8 cellular contexts compared by ENCODE assay signal in genomic region chr1:120132400-120132763, GRCh38. TPM values are rescaled to one million over a fixed set of nuclear protein-coding genes. Genes with fewer than 3 reads are reported as not detected.
DNase-seq lines count a peak whose midpoint lies in the region; ATAC-seq and TF ChIP-seq lines count a peak whose summit lies in the region.
"Not testable (repeated sequence)": the region's sequence is repeated elsewhere in the genome, so short reads cannot be mapped to it uniquely, and the experiment has no call there.

No MANE protein-coding gene starts in this region.

- H3K36me3 Mint-ChIP-seq in activated CD8-positive, alpha-beta memory T cell treated with anti-CD3 and anti-CD28 coated beads, Interleukin-2, amount 10 ng/mL, durations not matched to agents 7 days and 5 days; immature natural killer cell; nephron (ENCODE audit: low read depth): not testable (repeated sequence)

- DNase-seq in activated CD8-positive, alpha-beta memory T cell treated with anti-CD3 and anti-CD28 coated beads, Interleukin-2, amount 10 ng/mL, durations not matched to agents 7 days and 5 days; colonic mucosa; immature natural killer cell; transverse colon: not testable (repeated sequence)

- not testable (repeated sequence) for H4K20me1 ChIP-seq in BLaER1; OCI-LY1 (ENCODE audit: insufficient read depth, low read length)

- in situ Hi-C loops in transverse colon (cut with MboI; ENCODE audit: low pct_ligation_motif_present in 1 of 4, low pct_unique_long_range_greater_than_20kb in 1 of 4, low sequenced_read_pairs in 3 of 4): not testable (repeated sequence)

- H3K27ac ChIP-seq in BLaER1: 0 out of 2 replicates have a peak overlapping the region, but pooled peaks have one; percentile 31
- H3K27ac ChIP-seq in OCI-LY1 (ENCODE audit: low read depth, low read length, poor library complexity, severe bottlenecking): peak overlapping the region; percentile 84
- peak overlapping the region; percentile 55 for H3K27ac ChIP-seq in colonic mucosa
- peak overlapping the region; percentile 50 to 72 (median 56) for H3K27ac ChIP-seq in transverse colon

- peaks cover 15% of the 10 kb centered on the region for H3K4me1 Mint-ChIP-seq in activated CD8-positive, alpha-beta memory T cell treated with anti-CD3 and anti-CD28 coated beads, Interleukin-2, amount 10 ng/mL, durations not matched to agents 7 days and 5 days
- not testable (repeated sequence) for H3K4me1 Mint-ChIP-seq in immature natural killer cell
- peaks cover 18% of the 10 kb centered on the region for H3K4me1 Mint-ChIP-seq in nephron

- H3F3A ChIP-seq in OCI-LY1 (ENCODE audit: insufficient read depth, low read length): not testable (repeated sequence)

- peak overlapping the region; percentile 54 for H3K4me2 ChIP-seq in BLaER1
- peak overlapping the region; percentile 57 for H3K4me2 ChIP-seq in OCI-LY1 (ENCODE audit: low read length)
- peak overlapping the region; percentile 42 for H3K4me2 ChIP-seq in skeletal muscle satellite cell (ENCODE audit: low read length)

- not testable (repeated sequence) for H3K9me3 Mint-ChIP-seq in activated CD8-positive, alpha-beta memory T cell treated with anti-CD3 and anti-CD28 coated beads, Interleukin-2, amount 10 ng/mL, durations not matched to agents 7 days and 5 days (ENCODE audit: low read depth); immature natural killer cell; nephron

- peak overlapping the region; percentile 72; the same call in 1 of the 2 replicates for H2AFZ ChIP-seq in OCI-LY1 (ENCODE audit: low read length)

- H3K27me3 Mint-ChIP-seq in activated CD8-positive, alpha-beta memory T cell treated with anti-CD3 and anti-CD28 coated beads, Interleukin-2, amount 10 ng/mL, durations not matched to agents 7 days and 5 days; immature natural killer cell (ENCODE audit: low read depth in 3 of 3); nephron (ENCODE audit: low read depth): not testable (repeated sequence)

- CTCF ChIA-PET in activated CD8-positive, alpha-beta memory T cell treated with anti-CD3 and anti-CD28 coated beads, Interleukin-2, amount 10 ng/mL, durations not matched to agents 7 days and 5 days (lab: Charles Lee): not testable (repeated sequence)

- TF ChIP-seq CTCF in OCI-LY1 (IDR thresholded peaks at IDR 0.05; ENCODE audit: low read length); colonic mucosa (IDR thresholded peaks at IDR 0.05); nephron (IDR thresholded peaks at IDR 0.05; ENCODE audit: unreplicated experiment in 3 of 3); transverse colon (IDR thresholded peaks at IDR 0.05): not testable (repeated sequence)

- WGBS in transverse colon (ENCODE audit: low coverage in 1 of 2), 2 donors: 75 to 76% methylated on average over 1 to 2 of the region's 2 CpGs

- H3K4me3 Mint-ChIP-seq in activated CD8-positive, alpha-beta memory T cell treated with anti-CD3 and anti-CD28 coated beads, Interleukin-2, amount 10 ng/mL, durations not matched to agents 7 days and 5 days: not testable (repeated sequence)
- H3K4me3 Mint-ChIP-seq in immature natural killer cell (peak overlapping the region in 2 of 5 donors; percentile 23 to 38), nephron (peak overlapping the region in 2 of 3 experiments; percentile 4 to 18)

- H3K4me3 ChIP-seq in BLaER1; OCI-LY1 (ENCODE audit: low read depth, low read length, poor library complexity, severe bottlenecking); colonic mucosa; skeletal muscle satellite cell (ENCODE audit: low read length); transverse colon: not testable (repeated sequence)

- not testable (repeated sequence) for H3K36me3 ChIP-seq in BLaER1; OCI-LY1 (ENCODE audit: insufficient read depth, low read length); colonic mucosa; skeletal muscle satellite cell (ENCODE audit: insufficient read depth, low read length); transverse colon

- H3K4me1 ChIP-seq in BLaER1 (peaks cover 32% of the 10 kb centered on the region), OCI-LY1 (ENCODE audit: insufficient read depth, low read length, severe bottlenecking) (peaks cover 25% of the 10 kb centered on the region)
- H3K4me1 ChIP-seq in colonic mucosa; skeletal muscle satellite cell (ENCODE audit: control insufficient read depth, insufficient read depth, low read length); transverse colon: not testable (repeated sequence)

- H3K9ac ChIP-seq in BLaER1; colonic mucosa (ENCODE audit: low read depth in 2 of 2, low read length in 2 of 2): not testable (repeated sequence)
- peak overlapping the region; percentile 49; the same call in 1 of the 2 replicates for H3K9ac ChIP-seq in OCI-LY1 (ENCODE audit: low read length)
- H3K9ac ChIP-seq in skeletal muscle satellite cell (ENCODE audit: low read depth, low read length): peak overlapping the region; percentile 25

- TF ChIP-seq EP300 in transverse colon (IDR thresholded peaks at IDR 0.05; ENCODE audit: low read depth): not testable (repeated sequence)

- ATAC-seq in activated CD8-positive, alpha-beta memory T cell treated with anti-CD3 and anti-CD28 coated beads, Interleukin-2, amount 10 ng/mL, durations not matched to agents 7 days and 5 days: not testable (repeated sequence)

- H3K79me2 ChIP-seq in OCI-LY1 (ENCODE audit: insufficient read depth, low read length): not testable (repeated sequence)

- not testable (repeated sequence) for H3K9me2 ChIP-seq in OCI-LY1 (ENCODE audit: low read depth, low read length)

- H3K27me3 ChIP-seq in BLaER1; OCI-LY1 (ENCODE audit: insufficient read depth, low read length); colonic mucosa; skeletal muscle satellite cell (ENCODE audit: control insufficient read depth, insufficient read depth, low read length); transverse colon: not testable (repeated sequence)

- not testable (repeated sequence) for H3K9me3 ChIP-seq in BLaER1; OCI-LY1 (ENCODE audit: low read length); colonic mucosa; skeletal muscle satellite cell (replicated peaks; ENCODE audit: low read length); transverse colon

- intact Hi-C loops in colonic mucosa (cut with DNase I); transverse colon (cut with DNase I; ENCODE audit: low total_unique reads): not testable (repeated sequence)

- H3K27ac Mint-ChIP-seq in activated CD8-positive, alpha-beta memory T cell treated with anti-CD3 and anti-CD28 coated beads, Interleukin-2, amount 10 ng/mL, durations not matched to agents 7 days and 5 days: peak overlapping the region; percentile 32
- peak overlapping the region in 4 of 6 donors; percentile 43 to 69 (median 50) for H3K27ac Mint-ChIP-seq in immature natural killer cell
- H3K27ac Mint-ChIP-seq in nephron: peak overlapping the region; percentile 55 to 98 (median 98)

- not testable (repeated sequence) for TF ChIP-seq POLR2A in transverse colon (IDR thresholded peaks at IDR 0.05)

RNA-seq across cellular contexts. Expression of gene SEC22B, which starts 43.9 kb away (rescaled TPM):
- 10 to 100 TPM; 18.5 to 23.8 TPM for total RNA-seq in activated CD8-positive, alpha-beta memory T cell treated with anti-CD3 and anti-CD28 coated beads, Interleukin-2, amount 10 ng/mL, durations not matched to agents 7 days and 5 days
- total RNA-seq in colonic mucosa (10 to 100 TPM; 26.3 to 29.3 TPM), transverse colon (10 to 100 TPM in 3 of 4 donors, 1 to 10 TPM in 1; 9.8 to 27.8 (median 20.6) TPM)
- polyA plus RNA-seq in immature natural killer cell: 10 to 100 TPM; 16.9 to 24.3 (median 20.8) TPM
- 66.6 and 79.3 TPM in 2 replicates for total RNA-seq in skeletal muscle satellite cell (2012; rRNA removed)

Comparison
In these comparisons a context has a peak if more than half of its experiments do, and no peak if none do; other contexts are left out.
1. H3K27ac ChIP-seq: peak in every context shown above with its lines; median percentile 84 in OCI-LY1; 56 in transverse colon; 55 in colonic mucosa; 31 in BLaER1.
2. H3K27ac Mint-ChIP-seq: peak in every context shown above with its lines; median percentile 98 in nephron; 50 in immature natural killer cell; 32 in activated CD8-positive, alpha-beta memory T cell treated with anti-CD3 and anti-CD28 coated beads, Interleukin-2, amount 10 ng/mL, durations not matched to agents 7 days and 5 days.